In the genomic region with DNA sequence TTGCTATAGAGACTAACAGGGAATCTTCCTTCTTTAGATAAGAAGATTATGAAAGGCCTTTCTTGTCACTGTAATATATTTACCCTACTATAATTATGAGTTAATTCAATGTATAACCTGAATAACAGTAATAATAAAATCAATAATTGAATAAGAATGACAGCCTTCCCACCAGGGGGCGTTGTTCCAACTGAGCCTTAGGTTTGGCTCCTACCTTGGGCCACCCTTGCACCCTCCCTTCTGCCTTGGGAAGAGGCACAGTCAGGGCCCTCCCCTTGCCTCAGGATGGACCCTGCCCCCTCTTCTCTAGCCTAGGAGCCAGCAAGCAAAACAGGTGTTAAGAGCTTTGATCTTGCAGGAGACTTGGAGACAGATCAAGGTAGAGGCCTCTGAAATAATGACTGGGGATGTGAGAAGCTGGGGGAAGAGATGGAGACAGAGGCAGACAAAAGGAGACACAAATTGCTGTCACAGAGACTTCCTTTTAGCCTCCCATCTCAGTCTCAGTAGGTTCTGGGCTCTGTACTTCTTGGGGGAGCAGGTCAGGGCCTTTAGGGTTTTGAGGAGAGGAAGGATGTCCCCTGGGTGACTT, we compare ENCODE assay signal across 10 cellular contexts. TPM values are rescaled to one million over a fixed set of nuclear protein-coding genes. Genes with fewer than 3 reads are reported as not detected.
DNase-seq lines count a peak whose midpoint lies in the region; ATAC-seq, FAIRE-seq and TF ChIP-seq lines count a peak whose summit lies in the region.
"Had no signal": no experiment of that assay in that cellular context is flagged by ENCODE, and none has a peak within 500 bp of the region (broad histone marks: within the 10 kb centered on the region; RNA-seq: fewer than 3 reads in every experiment).

No MANE protein-coding gene starts in this region.

- peak in 52 of 56 donors; percentile 7 to 60 (median 44) for TF ChIP-seq CTCF in dorsolateral prefrontal cortex (IDR thresholded peaks at IDR 0.05 in 54 of 56, conservative IDR thresholded peaks at IDR 0.05 in 2 of 56; ENCODE audit: low read depth in 1 of 56, partially characterized antibody in 56 of 56)

- DNase-seq in NCI-H1417 (lab: John Stamatoyannopoulos, UW) (peak; percentile 14 to 56 (median 29)), NCI-H1417 treated with DMSO at 0.1 percent for 48 hours (lab: John Stamatoyannopoulos, UW) (no peak), T follicular helper cell (ENCODE audit: low read depth) (peak; percentile 8), dorsolateral prefrontal cortex (no peak), ureter (ENCODE audit: low spot score) (no peak), GM19239 (ENCODE audit: insufficient read length, low spot score) (no peak)
- peak; percentile 17 to 23 for DNase-seq in stimulated activated CD4-positive, alpha-beta T cell treated with anti-CD3 and anti-CD28 coated beads, Interleukin-1b, Interleukin-23, amount 100 ng/mL, for 4 hours (ENCODE audit: low read depth in 2 of 2)

- no peak for FAIRE-seq in GM19239 (lab: Jason Lieb, UNC)

- H3K27ac ChIP-seq in dorsolateral prefrontal cortex = no peak overlapping the region
- H3K27ac ChIP-seq: BLaER1 treated with 17β-estradiol and CSF1 and Interleukin-3, amounts not matched to agents 10 nM and 100 nM had no signal

- peaks cover 0 to 16% (median 0%) of the 10 kb centered on the region in 45 donors for H3K27me3 ChIP-seq in dorsolateral prefrontal cortex

- intact Hi-C loops in dorsolateral prefrontal cortex (cut with DNase I) = no loop called here

- no peak overlapping the region for H3K4me3 ChIP-seq in dorsolateral prefrontal cortex
- H3K4me3 ChIP-seq: BLaER1 treated with 17β-estradiol and CSF1 and Interleukin-3, amounts not matched to agents 10 nM and 100 nM had no signal

- no peak for ATAC-seq in GM19395 (IDR thresholded peaks at IDR 0.05; ENCODE audit: unreplicated experiment)

RNA-seq across cellular contexts. Expression of a gene that starts 40.1 kb away (rescaled TPM):
- total RNA-seq in dorsolateral prefrontal cortex (1 to 10 TPM in 52 of 120 experiments, under 1 TPM in 9, not detected in 59; 0.86 to 3.7 (median 1.4) TPM), ureter (not detected)
- total RNA-seq: activated CD8-positive, alpha-beta memory T cell treated with anti-CD3 and anti-CD28 coated beads for 36 hours had no signal

Comparison
In these comparisons a context has a peak if more than half of its experiments do, and no peak if none do; other contexts are left out.
1. DNase-seq: peak in NCI-H1417 (3 of 3), T follicular helper cell (single experiment) and stimulated activated CD4-positive, alpha-beta T cell treated with anti-CD3 and anti-CD28 coated beads, Interleukin-1b, Interleukin-23, amount 100 ng/mL, for 4 hours (2 of 2); none in NCI-H1417 treated with DMSO at 0.1 percent for 48 hours (single experiment), dorsolateral prefrontal cortex (0 of 10), ureter (single experiment) and GM19239 (single experiment).